In the genomic region with DNA sequence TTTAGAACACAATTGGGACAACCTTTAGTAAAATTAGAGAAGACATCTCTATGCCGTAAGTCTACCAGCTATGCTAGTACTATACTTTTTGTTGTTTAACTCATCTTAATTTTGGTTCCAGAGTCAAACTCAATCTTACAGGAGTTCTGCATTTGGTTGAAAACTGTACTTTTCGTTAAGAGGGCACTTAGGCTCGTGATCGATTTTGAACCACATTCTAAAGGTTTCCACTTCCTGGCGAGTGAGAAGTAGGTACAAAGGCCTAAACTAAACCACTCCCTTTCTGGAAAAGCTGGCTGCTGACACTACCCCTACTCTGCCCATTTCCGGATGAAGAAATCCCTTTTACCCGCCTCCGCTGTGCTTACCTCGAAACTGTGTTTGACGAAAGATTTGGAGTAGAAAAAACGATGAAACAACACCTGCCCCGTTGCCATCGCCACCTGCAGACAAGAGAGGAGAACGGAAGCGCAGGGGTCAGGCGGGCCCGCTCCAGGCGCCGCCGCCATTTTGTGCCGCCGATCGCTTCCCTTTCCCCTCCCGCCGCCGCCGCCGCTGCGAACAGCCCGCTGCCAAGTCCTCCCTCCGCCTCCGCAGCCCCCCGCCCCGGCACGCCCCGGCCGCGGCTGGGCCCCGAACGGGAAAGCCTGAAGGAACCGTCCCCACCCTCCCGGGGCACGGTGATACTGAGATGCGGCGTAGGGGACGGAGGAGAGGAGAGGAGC, we compare ENCODE assay signal across 1 cellular context.
TF ChIP-seq lines count a peak whose summit lies in the region.

No MANE protein-coding gene starts in this region.

TF ChIP-seq in H1, 55 proteins besides CTCF, POLR2A, EP300 and RAD21 (continued from another document):
- peak in 1 of 2 experiments; percentile 36; a peak in 1 of 4 replicates for TF ChIP-seq SIN3A (conservative IDR thresholded peaks at IDR 0.05 in 1 of 2, IDR thresholded peaks at IDR 0.05 in 1 of 2; ENCODE audit: low read depth in 1 of 2, low read length in 2 of 2)
- no peak for TF ChIP-seq RBBP5 (IDR thresholded peaks at IDR 0.05; ENCODE audit: borderline replicate concordance, low read depth, low read length)
- TF ChIP-seq, protein P1, sequence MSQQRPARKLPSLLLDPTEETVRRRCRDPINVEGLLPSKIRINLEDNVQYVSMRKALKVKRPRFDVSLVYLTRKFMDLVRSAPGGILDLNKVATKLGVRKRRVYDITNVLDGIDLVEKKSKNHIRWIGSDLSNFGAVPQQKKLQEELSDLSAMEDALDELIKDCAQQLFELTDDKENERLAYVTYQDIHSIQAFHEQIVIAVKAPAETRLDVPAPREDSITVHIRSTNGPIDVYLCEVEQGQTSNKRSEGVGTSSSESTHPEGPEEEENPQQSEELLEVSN (IDR thresholded peaks at IDR 0.05): no peak
- TF ChIP-seq BACH1 (IDR thresholded peaks at IDR 0.05; ENCODE audit: low read length): no peak
- no peak for TF ChIP-seq TCF12 (IDR thresholded peaks at IDR 0.05; ENCODE audit: low read depth, low read length)
